In genomic region chr10:101060036-101060950, GRCh38 we compare ENCODE assay signal across 8 cellular contexts. TPM values are rescaled to one million over a fixed set of nuclear protein-coding genes. Genes with fewer than 3 reads are reported as not detected.
DNase-seq lines count a peak whose midpoint lies in the region; ATAC-seq and TF ChIP-seq lines count a peak whose summit lies in the region.

No MANE protein-coding gene starts in this region.

- peak overlapping the region; percentile 29 to 47 for H2BK12ac ChIP-seq in mesenchymal stem cell (ENCODE audit: low read length in 2 of 2)

- peak overlapping the region; percentile 97 for H3K9ac ChIP-seq in mesenchymal stem cell (ENCODE audit: low read length)

- peak overlapping the region; percentile 88 to 99 (median 98) for H3K27ac Mint-ChIP-seq in CD4-positive, alpha-beta memory T cell
- H3K27ac Mint-ChIP-seq in activated CD8-positive, alpha-beta T cell treated with anti-CD3 and anti-CD28 coated beads for 36 hours = peak overlapping the region; percentile 96

- POLR2A ChIA-PET in CD4-positive, alpha-beta memory T cell (lab: Charles Lee; ENCODE audit: partially characterized antibody) = interaction anchor here (0.8 to 4.7 kb wide), 5 partner anchors 9 to 63 kb away, joined by 3 to 33 read pairs (median 8); partner anchors contain the start of genes PDZD7 and SFXN3
- POLR2A ChIA-PET in activated CD8-positive, alpha-beta T cell treated with anti-CD3 and anti-CD28 coated beads for 36 hours (lab: Charles Lee) = interaction anchor here (0.9 to 1.3 kb wide), 3 partner anchors 9 to 25 kb away, joined by 3 to 7 read pairs (median 3); no protein-coding TSS in a partner anchor

- peak overlapping the region; percentile 95 for H2BK120ac ChIP-seq in mesenchymal stem cell (ENCODE audit: low read depth, low read length)

- peak overlapping the region; percentile 92 for H3K27ac ChIP-seq in CD4-positive, alpha-beta memory T cell (ENCODE audit: low read depth, low read length)
- H3K27ac ChIP-seq in HL-60 (replicated peaks) = peak overlapping the region; percentile 100
- peak overlapping the region; percentile 87 for H3K27ac ChIP-seq in effector memory CD4-positive, alpha-beta T cell (ENCODE audit: insufficient read depth, low read length, poor library complexity, severe bottlenecking)
- peak overlapping the region; percentile 96 for H3K27ac ChIP-seq in mesenchymal stem cell (ENCODE audit: low read length, poor library complexity, severe bottlenecking)

- H3K14ac ChIP-seq in mesenchymal stem cell (ENCODE audit: low read length in 2 of 2) = peak overlapping the region in 1 of 2 experiments; percentile 94

- H3K9me3 Mint-ChIP-seq in CD4-positive, alpha-beta memory T cell = no peaks in the 10 kb centered on the region
- H3K9me3 Mint-ChIP-seq in activated CD8-positive, alpha-beta T cell treated with anti-CD3 and anti-CD28 coated beads for 36 hours = no peaks in the 10 kb centered on the region

- intact Hi-C loops in CD4-positive, alpha-beta memory T cell (cut with micrococcal nuclease) = loop anchor here (1.0 to 10.0 kb wide), 6 partner anchors 8 to 295 kb away; partner anchors contain the start of genes BTRC, PDZD7, SFXN3 and SLF2
- intact Hi-C loops in activated CD8-positive, alpha-beta T cell treated with anti-CD3 and anti-CD28 coated beads for 36 hours (cut with micrococcal nuclease) = loop anchor here (2.0 kb wide), 1 partner anchor 41 kb away; no protein-coding TSS in a partner anchor

- H2BK15ac ChIP-seq in mesenchymal stem cell (ENCODE audit: low read depth, poor library complexity, severe bottlenecking) = peak overlapping the region; percentile 100

- peak overlapping the region; percentile 95 for H3K4me2 ChIP-seq in mesenchymal stem cell (ENCODE audit: low read length, poor library complexity, severe bottlenecking)

- peaks cover 14 to 17% of the 10 kb centered on the region in 2 donors for H3K27me3 Mint-ChIP-seq in CD4-positive, alpha-beta memory T cell
- H3K27me3 Mint-ChIP-seq in activated CD8-positive, alpha-beta T cell treated with anti-CD3 and anti-CD28 coated beads for 36 hours = peaks cover 19% of the 10 kb centered on the region

- no peaks in the 10 kb centered on the region for H3K36me3 ChIP-seq in CD4-positive, alpha-beta memory T cell (ENCODE audit: insufficient read depth, low read length)
- H3K36me3 ChIP-seq in effector memory CD4-positive, alpha-beta T cell (ENCODE audit: control insufficient read depth, insufficient read depth, low read length) = no peaks in the 10 kb centered on the region
- no peaks in the 10 kb centered on the region for H3K36me3 ChIP-seq in mesenchymal stem cell (ENCODE audit: control insufficient read depth in 1 of 2, insufficient read depth in 2 of 2, low read depth in 1 of 2, low read length in 2 of 2)

- peak overlapping the region; percentile 99 to 100 for H3K4me3 ChIP-seq in CD4-positive, alpha-beta memory T cell (ENCODE audit: low read length in 2 of 2)
- peak overlapping the region; percentile 87 for H3K4me3 ChIP-seq in HL-60 (replicated peaks; ENCODE audit: insufficient read depth, low read length)
- H3K4me3 ChIP-seq in effector memory CD4-positive, alpha-beta T cell (ENCODE audit: insufficient read depth, low read depth, low read length, poor library complexity, severe bottlenecking) = peak overlapping the region; percentile 89
- peak overlapping the region; percentile 80 to 90 for H3K4me3 ChIP-seq in mesenchymal stem cell (ENCODE audit: insufficient read depth in 1 of 2, low read depth in 1 of 2, low read length in 2 of 2)

- H4K8ac ChIP-seq in mesenchymal stem cell (ENCODE audit: low read length) = peak overlapping the region; percentile 99

- peak; percentile 81 for TF ChIP-seq CTCF in HL-60 (IDR thresholded peaks at IDR 0.05; ENCODE audit: insufficient read depth, low read length)
- TF ChIP-seq CTCF in activated CD8-positive, alpha-beta T cell treated with anti-CD3 and anti-CD28 coated beads for 36 hours (IDR thresholded peaks at IDR 0.05) = peak; percentile 97

- H3K27me3 ChIP-seq in CD4-positive, alpha-beta memory T cell (ENCODE audit: insufficient read depth, low read length) = peaks cover 23% of the 10 kb centered on the region
- H3K27me3 ChIP-seq in HL-60 (ENCODE audit: insufficient read depth, poor library complexity, severe bottlenecking) (no peaks in the 10 kb centered on the region), mesenchymal stem cell (ENCODE audit: control insufficient read depth in 1 of 2, insufficient read depth in 1 of 2, low read length in 2 of 2) (peaks cover 0 to 16% of the 10 kb centered on the region in 2 experiments)
- H3K27me3 ChIP-seq in effector memory CD4-positive, alpha-beta T cell (replicated peaks; ENCODE audit: control insufficient read depth, insufficient read depth, low read length, poor library complexity, severe bottlenecking) = peaks cover 17% of the 10 kb centered on the region

- H4K91ac ChIP-seq in mesenchymal stem cell (ENCODE audit: low read length) = peak overlapping the region; percentile 99

- peaks cover 6% of the 10 kb centered on the region for H3K79me1 ChIP-seq in mesenchymal stem cell (replicated peaks; ENCODE audit: low read length, poor library complexity, severe bottlenecking)

- no peaks in the 10 kb centered on the region for H3K9me3 ChIP-seq in CD4-positive, alpha-beta memory T cell (ENCODE audit: control insufficient read depth in 1 of 2, low read length in 2 of 2)
- no peaks in the 10 kb centered on the region for H3K9me3 ChIP-seq in effector memory CD4-positive, alpha-beta T cell (ENCODE audit: control insufficient read depth, low read length)
- H3K9me3 ChIP-seq in mesenchymal stem cell (ENCODE audit: control insufficient read depth, low read length) = no peaks in the 10 kb centered on the region

- H2AK5ac ChIP-seq in mesenchymal stem cell (ENCODE audit: low read length, severe bottlenecking) = no peak overlapping the region

- peak; percentile 35 for ATAC-seq in GM19452 (IDR thresholded peaks at IDR 0.05; ENCODE audit: unreplicated experiment)
- peak; percentile 66 for ATAC-seq in activated CD8-positive, alpha-beta T cell treated with anti-CD3 and anti-CD28 coated beads for 36 hours

- H3K18ac ChIP-seq in mesenchymal stem cell (ENCODE audit: low read depth in 1 of 2, low read length in 2 of 2) = peak overlapping the region; percentile 97 to 99

- peaks cover 0 to 2% of the 10 kb centered on the region in 2 donors for H3K36me3 Mint-ChIP-seq in CD4-positive, alpha-beta memory T cell
- H3K36me3 Mint-ChIP-seq in activated CD8-positive, alpha-beta T cell treated with anti-CD3 and anti-CD28 coated beads for 36 hours (ENCODE audit: low read depth) = peaks cover 2% of the 10 kb centered on the region

- peaks cover 28% of the 10 kb centered on the region for H3K4me1 ChIP-seq in CD4-positive, alpha-beta memory T cell (ENCODE audit: insufficient read depth, low read length)
- H3K4me1 ChIP-seq in effector memory CD4-positive, alpha-beta T cell (ENCODE audit: control insufficient read depth, insufficient read depth, low read length, poor library complexity, severe bottlenecking) = peaks cover 27% of the 10 kb centered on the region
- peaks cover 25% of the 10 kb centered on the region for H3K4me1 ChIP-seq in mesenchymal stem cell (ENCODE audit: control insufficient read depth, insufficient read depth, low read depth, low read length)

- peak overlapping the region; percentile 79 to 88 for H3K4ac ChIP-seq in mesenchymal stem cell (ENCODE audit: low read depth in 1 of 2, low read length in 2 of 2)

- CTCF ChIA-PET in CD4-positive, alpha-beta memory T cell (lab: Charles Lee; ENCODE audit: partially characterized antibody) = interaction anchor here (0.7 to 26.6 kb wide), 10 partner anchors 3 to 110 kb away, joined by 3 to 645 read pairs (median 7); partner anchors contain the start of genes KAZALD1 and SFXN3
- CTCF ChIA-PET in activated CD8-positive, alpha-beta T cell treated with anti-CD3 and anti-CD28 coated beads for 36 hours (lab: Charles Lee) = interaction anchor here (0.7 to 23.2 kb wide), 14 partner anchors 8 to 153 kb away, joined by 3 to 655 read pairs (median 5); partner anchors contain the start of genes PDZD7 and SFXN3

- peaks cover 14 to 35% (median 22%) of the 10 kb centered on the region in 4 donors for H3K4me1 Mint-ChIP-seq in CD4-positive, alpha-beta memory T cell
- peaks cover 18% of the 10 kb centered on the region for H3K4me1 Mint-ChIP-seq in activated CD8-positive, alpha-beta T cell treated with anti-CD3 and anti-CD28 coated beads for 36 hours (ENCODE audit: low read depth)

- H2BK5ac ChIP-seq in mesenchymal stem cell (ENCODE audit: low read depth, low read length, poor library complexity, severe bottlenecking) = peak overlapping the region; percentile 98

- peak; percentile 80 to 98 (median 94) for DNase-seq in CD4-positive, alpha-beta memory T cell
- DNase-seq in HL-60 (ENCODE audit: low read depth in 1 of 2, low spot score in 1 of 2) (peak; percentile 83 to 94), NCI-H82 (lab: John Stamatoyannopoulos, UW) (peak; percentile 97), mesenchymal stem cell (peak; percentile 98)
- peak; percentile 96 for DNase-seq in activated CD8-positive, alpha-beta T cell treated with anti-CD3 and anti-CD28 coated beads for 36 hours
- peak; percentile 67 to 85 (median 84) for DNase-seq in effector memory CD4-positive, alpha-beta T cell
- peak; percentile 73 for DNase-seq in stimulated activated CD8-positive, alpha-beta memory T cell treated with anti-CD3 and anti-CD28 coated beads, Interleukin-12 subunit alpha, Interleukin-12 subunit beta, amount 100 ng/mL, for 24 hours (ENCODE audit: extremely low read depth)

- H3K4me3 Mint-ChIP-seq in CD4-positive, alpha-beta memory T cell = peak overlapping the region; percentile 92 to 98 (median 95)
- peak overlapping the region; percentile 82 for H3K4me3 Mint-ChIP-seq in activated CD8-positive, alpha-beta T cell treated with anti-CD3 and anti-CD28 coated beads for 36 hours

- peak overlapping the region in 1 of 2 experiments; percentile 70 for H3K23ac ChIP-seq in mesenchymal stem cell (ENCODE audit: low read length in 2 of 2)

- peak overlapping the region; percentile 49 for H2AFZ ChIP-seq in mesenchymal stem cell (ENCODE audit: low read depth, low read length)

- under 1% methylated on average over 35 of the region's 37 CpGs for WGBS in mesenchymal stem cell

RNA-seq across cellular contexts. Expression of gene KAZALD1, which starts 1.5 kb away (rescaled TPM):
- total RNA-seq in CD4-positive, alpha-beta memory T cell = not detected
- not detected for polyA plus RNA-seq in CD4-positive, alpha-beta memory T cell
- under 1 TPM; 0.72 to 0.90 TPM for total RNA-seq in activated CD8-positive, alpha-beta T cell treated with anti-CD3 and anti-CD28 coated beads for 36 hours
- polyA plus RNA-seq in mesenchymal stem cell (2013, experiment 1 of 2) = 4.4 TPM
- 3.9 TPM for polyA plus RNA-seq in mesenchymal stem cell (2013, experiment 2 of 2)

RNA-seq across cellular contexts. Expression of gene SFXN3, which starts 29.3 kb away (rescaled TPM):
- 100 to 1,000 TPM; 118 to 123 TPM for total RNA-seq in CD4-positive, alpha-beta memory T cell
- 10 to 100 TPM; 10.8 to 21.0 TPM for polyA plus RNA-seq in CD4-positive, alpha-beta memory T cell
- total RNA-seq in activated CD8-positive, alpha-beta T cell treated with anti-CD3 and anti-CD28 coated beads for 36 hours = 10 to 100 TPM; 28.8 to 29.6 TPM
- polyA plus RNA-seq in mesenchymal stem cell (2013, experiment 1 of 2) = 99.8 TPM
- polyA plus RNA-seq in mesenchymal stem cell (2013, experiment 2 of 2) = 93.2 TPM

RNA-seq across cellular contexts. Expression of gene PDZD7, which starts 29.4 kb away (rescaled TPM):
- total RNA-seq in CD4-positive, alpha-beta memory T cell = 1 to 10 TPM; 1.1 to 1.8 TPM
- polyA plus RNA-seq in CD4-positive, alpha-beta memory T cell = under 1 TPM; 0.20 to 0.29 TPM
- under 1 TPM; 0.25 to 0.65 TPM for total RNA-seq in activated CD8-positive, alpha-beta T cell treated with anti-CD3 and anti-CD28 coated beads for 36 hours
- polyA plus RNA-seq in mesenchymal stem cell (2013, experiment 1 of 2) = 1.3 TPM
- 1.0 TPM for polyA plus RNA-seq in mesenchymal stem cell (2013, experiment 2 of 2)

Comparison
In these comparisons a context has a peak if more than half of its experiments do, and no peak if none do; other contexts are left out.
1. Peak in every context shown above with its lines: DNase-seq, ATAC-seq, H3K4me3 ChIP-seq and H3K27ac ChIP-seq.